ENCODE assay signal across 8 cellular contexts in genomic region chr20:2523919-2524434, GRCh38. TPM values are rescaled to one million over a fixed set of nuclear protein-coding genes. Genes with fewer than 3 reads are reported as not detected.
DNase-seq lines count a peak whose midpoint lies in the region; ATAC-seq and TF ChIP-seq lines count a peak whose summit lies in the region.

No MANE protein-coding gene starts in this region.

- DNase-seq in cardiac muscle cell (ENCODE audit: low read depth in 1 of 2, low spot score in 1 of 2) (no peak), Right ventricle myocardium inferior (ENCODE audit: missing footprints) (no peak), astrocyte of the cerebellum (ENCODE audit: low read depth) (no peak), mesothelial cell of epicardium (ENCODE audit: low spot score in 2 of 2, unreplicated experiment in 2 of 2) (no peak), superior temporal gyrus (ENCODE audit: extremely low spot score) (no peak), NCI-H2171 (lab: John Stamatoyannopoulos, UW) (no peak), mesenteric fat pad (ENCODE audit: low spot score) (no peak)

- TF ChIP-seq CTCF in cardiac muscle cell (IDR thresholded peaks at IDR 0.05; ENCODE audit: low read depth, low read length) (no peak), astrocyte of the cerebellum (IDR thresholded peaks at IDR 0.05; ENCODE audit: low read depth, low read length, missing control alignments) (no peak), mesothelial cell of epicardium (IDR thresholded peaks at IDR 0.05; ENCODE audit: unreplicated experiment) (no peak)

- peak overlapping the region; percentile 94 for H3K4me3 Mint-ChIP-seq in mesothelial cell of epicardium

- intact Hi-C loops in Right ventricle myocardium inferior (cut with DNase I), result loop anchor here (2.0 to 5.0 kb wide), 2 partner anchors 53 to 128 kb away; partner anchors contain the start of genes NOP56 and SNRPB

- H3K27me3 ChIP-seq in cardiac muscle cell, result peaks cover 86% of the 10 kb centered on the region

- H3K27me3 Mint-ChIP-seq in mesothelial cell of epicardium (ENCODE audit: low read depth), result peaks cover 73% of the 10 kb centered on the region

- H3K4me3 ChIP-seq in cardiac muscle cell (peak overlapping the region; percentile 62), astrocyte of the cerebellum (ENCODE audit: low read depth, low read length) (peak overlapping the region; percentile 85), urinary bladder (ENCODE audit: low read depth, low read length) (peak overlapping the region; percentile 74)

- in situ Hi-C loops in astrocyte of the cerebellum (cut with HindIII; ENCODE audit: low sequenced_read_pairs), result no loop called here

- H3K4me1 ChIP-seq in cardiac muscle cell (ENCODE audit: low read depth) (no peaks in the 10 kb centered on the region), urinary bladder (ENCODE audit: insufficient read depth) (no peaks in the 10 kb centered on the region)

- peaks cover 7% of the 10 kb centered on the region for H3K4me1 Mint-ChIP-seq in mesothelial cell of epicardium

- H3K36me3 ChIP-seq in cardiac muscle cell, result no peaks in the 10 kb centered on the region
- H3K36me3 ChIP-seq in urinary bladder (ENCODE audit: insufficient read depth), result no peaks in the 10 kb centered on the region

- H3K9me3 Mint-ChIP-seq in mesothelial cell of epicardium, result no peaks in the 10 kb centered on the region

- no peak overlapping the region for H3K27ac ChIP-seq in cardiac muscle cell
- H3K27ac ChIP-seq in urinary bladder (ENCODE audit: low read depth), result no peak overlapping the region

- ATAC-seq in Right ventricle myocardium inferior, result no peak

- WGBS in urinary bladder, result 46% methylated on average over 6 of the region's 6 CpGs

- no peaks in the 10 kb centered on the region for H3K36me3 Mint-ChIP-seq in mesothelial cell of epicardium

- H3K27ac Mint-ChIP-seq in mesothelial cell of epicardium, result peak overlapping the region; percentile 65

- H3K9me3 ChIP-seq in cardiac muscle cell (ENCODE audit: low read depth), result no peaks in the 10 kb centered on the region

RNA-seq across cellular contexts. Expression of gene TMC2, which starts 12.4 kb away (rescaled TPM):
- not detected in 2 replicates for total RNA-seq in cardiac muscle cell
- polyA plus RNA-seq in cardiac muscle cell, result not detected in 2 replicates
- total RNA-seq in Right ventricle myocardium inferior, result 0.08 TPM
- 0.07 to 0.11 TPM (median 0.09 TPM) in 3 replicates for total RNA-seq in mesothelial cell of epicardium
- total RNA-seq in urinary bladder, result 0.16 TPM
- 0.34 TPM for polyA plus RNA-seq in urinary bladder
- total RNA-seq in mesenteric fat pad, result 0.22 TPM

RNA-seq across cellular contexts. Expression of gene ZNF343, which starts 15.3 kb away (rescaled TPM):
- 8.6 and 13.0 TPM in 2 replicates for total RNA-seq in cardiac muscle cell
- 6.5 and 9.4 TPM in 2 replicates for polyA plus RNA-seq in cardiac muscle cell
- 5.8 TPM for total RNA-seq in Right ventricle myocardium inferior
- 12.0 to 17.3 TPM (median 14.4 TPM) in 3 replicates for total RNA-seq in mesothelial cell of epicardium
- 15.4 TPM for total RNA-seq in urinary bladder
- polyA plus RNA-seq in urinary bladder, result 9.3 TPM
- total RNA-seq in mesenteric fat pad, result 14.4 TPM

RNA-seq across cellular contexts. Expression of gene SNRPB, which starts 53.4 kb away (rescaled TPM):
- total RNA-seq in cardiac muscle cell, result 187 and 290 TPM in 2 replicates
- polyA plus RNA-seq in cardiac muscle cell, result 190 and 251 TPM in 2 replicates
- total RNA-seq in Right ventricle myocardium inferior, result 55.7 TPM
- 144 to 155 TPM (median 146 TPM) in 3 replicates for total RNA-seq in mesothelial cell of epicardium
- total RNA-seq in urinary bladder, result 52.0 TPM
- 175 TPM for polyA plus RNA-seq in urinary bladder
- total RNA-seq in mesenteric fat pad, result 112 TPM
